24 cellular contexts compared by ENCODE assay signal in genomic region chr9:3777137-3777536, GRCh38.
"Had no signal": no experiment of that assay in that cellular context is flagged by ENCODE, and none has a peak within 500 bp of the region (broad histone marks: within the 10 kb centered on the region; RNA-seq: fewer than 3 reads in every experiment).

No MANE protein-coding gene starts in this region.

- H3K27ac Mint-ChIP-seq: activated naive CD4-positive, alpha-beta T cell treated with anti-CD3 and anti-CD28 coated beads for 36 hours; activated T-helper 2 cell treated with anti-CD3 and anti-CD28 coated beads, Interferon-gamma antibody, Interleukin-2, Interleukin-4, amounts not matched to agents 10 μg/mL and 5 μg/mL and 100 μg/mL, durations not matched to agents 14 hours and 24 hours and 36 hours; endodermal cell; immature natural killer cell; mesothelial cell of epicardium; natural killer cell had no signal

- H3K36me3 Mint-ChIP-seq: immature natural killer cell, mesothelial cell of epicardium, natural killer cell had no signal

- H3K36me3 ChIP-seq: cardiac muscle cell, heart right ventricle, left ventricle myocardium inferior, prostate gland, spleen, upper lobe of right lung had no signal

- DNase-seq: activated CD4-positive, alpha-beta T cell treated with anti-CD3 and anti-CD28 coated beads for 4 hours; activated CD4-positive, alpha-beta T cell treated with anti-CD3 and anti-CD28 coated beads, Interleukin-2, amount 50 U/mL, for 48 hours; activated CD4-positive, CD25-positive, alpha-beta regulatory T cell; activated CD8-positive, alpha-beta memory T cell treated with anti-CD3 and anti-CD28 coated beads, Interleukin-2, amount 50 U/mL, for 48 hours; activated naive CD4-positive, alpha-beta T cell treated with anti-CD3 and anti-CD28 coated beads for 36 hours; activated T-cell treated with anti-CD3 and anti-CD28 coated beads, Interleukin-2, amount 50 U/mL, for 4 hours; amygdala; cortex of kidney; endodermal cell; heart right ventricle; immature natural killer cell; kidney glomerular epithelial cell; left ventricle myocardium inferior; mammary epithelial cell; natural killer cell; spleen; stimulated activated CD4-positive, alpha-beta T cell treated with anti-CD3 and anti-CD28 coated beads, Interleukin-4, amount 100 ng/mL, for 24 hours; stimulated activated naive CD8-positive, alpha-beta T cell treated with anti-CD3 and anti-CD28 coated beads, Interleukin-15, Interleukin-2, amounts not matched to agents 100 U/mL and 50 U/mL, for 24 hours; upper lobe of right lung had no signal

- H3K27me3 ChIP-seq: cardiac muscle cell, spleen, upper lobe of right lung had no signal

- H3K4me3 Mint-ChIP-seq: activated naive CD4-positive, alpha-beta T cell treated with anti-CD3 and anti-CD28 coated beads for 36 hours; activated T-cell treated with anti-CD3 and anti-CD28 coated beads, Interleukin-2, amount 50 U/mL, for 4 hours; endodermal cell; immature natural killer cell; mesothelial cell of epicardium; natural killer cell had no signal

- ATAC-seq: activated T-cell treated with anti-CD3 and anti-CD28 coated beads, Interleukin-2, amount 50 U/mL, for 4 hours; heart right ventricle; natural killer cell; stimulated activated naive CD8-positive, alpha-beta T cell treated with anti-CD3 and anti-CD28 coated beads, Interleukin-15, Interleukin-2, amounts not matched to agents 100 U/mL and 50 U/mL, for 24 hours; upper lobe of right lung had no signal

- H3K9me3 Mint-ChIP-seq: activated naive CD4-positive, alpha-beta T cell treated with anti-CD3 and anti-CD28 coated beads for 36 hours; activated T-cell treated with anti-CD3 and anti-CD28 coated beads, Interleukin-2, amount 50 U/mL, for 4 hours; activated T-helper 2 cell treated with anti-CD3 and anti-CD28 coated beads, Interferon-gamma antibody, Interleukin-2, Interleukin-4, amounts not matched to agents 10 μg/mL and 5 μg/mL and 100 μg/mL, durations not matched to agents 14 hours and 24 hours and 36 hours; mesothelial cell of epicardium; natural killer cell had no signal

- H3K9me3 ChIP-seq: heart right ventricle, left ventricle myocardium inferior, prostate gland, spleen, upper lobe of right lung had no signal

- H3K4me1 ChIP-seq: heart right ventricle, left ventricle myocardium inferior, prostate gland, spleen, upper lobe of right lung had no signal

- H3K27ac ChIP-seq: cardiac muscle cell, epithelial cell of prostate, heart right ventricle, left ventricle myocardium inferior, prostate gland, spleen, upper lobe of right lung had no signal

- H3K4me1 Mint-ChIP-seq: immature natural killer cell, mesothelial cell of epicardium, natural killer cell had no signal

- H3K4me3 ChIP-seq: cardiac muscle cell, heart right ventricle, left ventricle myocardium inferior, prostate gland, spleen, upper lobe of right lung had no signal
